In genomic region chr3:150062492-150062891, GRCh38 we compare ENCODE assay signal across 1 cellular context.
TF ChIP-seq lines count a peak whose summit lies in the region.

No MANE protein-coding gene starts in this region.

TF ChIP-seq in HepG2, 621 proteins besides CTCF, POLR2A, EP300 and RAD21 (continued from another document):
- no peak for TF ChIP-seq ZBTB49 (CRISPR knock-in tag; IDR thresholded peaks at IDR 0.05; ENCODE audit: borderline replicate concordance)
- no peak for TF ChIP-seq ZNF781 (CRISPR knock-in tag; IDR thresholded peaks at IDR 0.05; ENCODE audit: borderline replicate concordance, not compliant biosample characterization)
- TF ChIP-seq SRSF4 (IDR thresholded peaks at IDR 0.05; ENCODE audit: low read depth, low read length, poor library complexity, severe bottlenecking) = no peak
- no peak for TF ChIP-seq FOXJ3 (CRISPR knock-in tag; IDR thresholded peaks at IDR 0.05; ENCODE audit: borderline replicate concordance)
- no peak for TF ChIP-seq ZNF800 (CRISPR knock-in tag; IDR thresholded peaks at IDR 0.05)
- no peak for TF ChIP-seq ATRX (CRISPR knock-in tag; IDR thresholded peaks at IDR 0.05; ENCODE audit: borderline replicate concordance)
- no peak for TF ChIP-seq ZNF292 (CRISPR knock-in tag; IDR thresholded peaks at IDR 0.05; ENCODE audit: borderline replicate concordance, low read depth)
- TF ChIP-seq ZNF766 (CRISPR knock-in tag; IDR thresholded peaks at IDR 0.05; ENCODE audit: borderline replicate concordance) = no peak
